In genomic region chr1:9776685-9777084, GRCh38 we compare ENCODE assay signal across 1 cellular context.
TF ChIP-seq lines count a peak whose summit lies in the region.

No MANE protein-coding gene starts in this region.

TF ChIP-seq in GM23338, 12 proteins besides CTCF, POLR2A, EP300 and RAD21 (continued from another document):
- no peak for TF ChIP-seq ETS1 (IDR thresholded peaks at IDR 0.05)
